23 cellular contexts compared by ENCODE assay signal in genomic region chr7:100072462-100072861, GRCh38.
"Had no signal": no experiment of that assay in that cellular context is flagged by ENCODE, and none has a peak within 500 bp of the region (broad histone marks: within the 10 kb centered on the region; RNA-seq: fewer than 3 reads in every experiment).

No MANE protein-coding gene starts in this region.

- H3K4me3 Mint-ChIP-seq: activated CD8-positive, alpha-beta T cell treated with anti-CD3 and anti-CD28 coated beads for 36 hours; activated naive CD4-positive, alpha-beta T cell treated with anti-CD3 and anti-CD28 coated beads, Interleukin-2, amount 50 U/mL, for 24 hours; activated T-cell treated with anti-CD3 and anti-CD28 coated beads, Interleukin-2, amount 50 U/mL, for 72 hours had no signal

- H3K27me3 ChIP-seq: ascending aorta, body of pancreas had no signal

- H3K4me1 ChIP-seq: ascending aorta, body of pancreas had no signal

- H3K27me3 Mint-ChIP-seq: activated CD8-positive, alpha-beta T cell treated with anti-CD3 and anti-CD28 coated beads for 36 hours; activated naive CD4-positive, alpha-beta T cell treated with anti-CD3 and anti-CD28 coated beads, Interleukin-2, amount 50 U/mL, for 24 hours had no signal

- H3K4me3 ChIP-seq: ascending aorta, body of pancreas had no signal

- FAIRE-seq: bronchial epithelial cell had no signal

- H3K27ac Mint-ChIP-seq: activated CD8-positive, alpha-beta T cell treated with anti-CD3 and anti-CD28 coated beads for 36 hours; activated naive CD4-positive, alpha-beta T cell treated with anti-CD3 and anti-CD28 coated beads, Interleukin-2, amount 50 U/mL, for 24 hours; activated T-cell treated with anti-CD3 and anti-CD28 coated beads, Interleukin-2, amount 50 U/mL, for 72 hours had no signal

- H3K27ac ChIP-seq: ascending aorta, body of pancreas had no signal

- ATAC-seq: activated CD4-positive, CD25-positive, alpha-beta regulatory T cell treated with anti-CD3 and anti-CD28 coated beads, Interleukin-2, amount 50 U/mL, for 24 hours; activated CD8-positive, alpha-beta T cell treated with anti-CD3 and anti-CD28 coated beads for 36 hours; activated T-cell treated with anti-CD3 and anti-CD28 coated beads, Interleukin-2, amount 50 U/mL, for 72 hours; body of pancreas had no signal

- DNase-seq: activated CD4-positive, alpha-beta T cell treated with anti-CD3 and anti-CD28 coated beads for 4 hours; activated CD8-positive, alpha-beta memory T cell treated with anti-CD3 and anti-CD28 coated beads, Interleukin-2, amount 50 U/mL, for 4 hours; activated CD8-positive, alpha-beta T cell treated with anti-CD3 and anti-CD28 coated beads for 36 hours; activated T-cell treated with anti-CD3 and anti-CD28 coated beads, Interleukin-2, amount 50 U/mL, for 72 hours; amniotic stem cell; body of pancreas; IMR-90; KG1; NCI-H1092; NCI-H1417; NCI-H1930; NCI-H2107; NCI-H2171 treated with DMSO at 0.1 percent for 48 hours; NCI-H345; NCI-H510A; NCI-H526 treated with DMSO at 0.1 percent for 48 hours; NCI-H82; SIG-M5; T-helper 1 cell had no signal
